ENCODE assay signal across 23 cellular contexts in genomic region chr6:76694779-76695178, GRCh38.
A peak's percentile ranks its signal among the peaks of the same experiment; 100 is the strongest.
DNase-seq lines count a peak whose midpoint lies in the region; ATAC-seq and TF ChIP-seq lines count a peak whose summit lies in the region.
"Had no signal": no experiment of that assay in that cellular context is flagged by ENCODE, and none has a peak within 500 bp of the region (broad histone marks: within the 10 kb centered on the region; RNA-seq: fewer than 3 reads in every experiment).

No MANE protein-coding gene starts in this region.

- H2BK5ac ChIP-seq in mesenchymal stem cell (ENCODE audit: low read depth, low read length, poor library complexity, severe bottlenecking), result no peak overlapping the region

- ATAC-seq in GM23338 (peak; percentile 35; the same call in 1 of the 3 replicates), T-helper 17 cell (no peak)
- no peak for ATAC-seq in natural killer cell treated with Interleukin-12 subunit alpha and Interleukin-12 subunit beta and Interleukin-15 and Interleukin-18, amount 100 ng/mL, for 72 hours

- H3K27ac ChIP-seq in GM23338 (ENCODE audit: low read depth) (no peak overlapping the region), mesenchymal stem cell (ENCODE audit: low read length, poor library complexity, severe bottlenecking) (no peak overlapping the region)
- H3K27ac ChIP-seq: Peyer's patch, SK-N-MC had no signal

- H3K79me1 ChIP-seq in mesenchymal stem cell (replicated peaks; ENCODE audit: low read length, poor library complexity, severe bottlenecking), result no peaks in the 10 kb centered on the region

- WGBS in mesenchymal stem cell, result 100% methylated on average over 1 of the region's 1 CpG

- no peak overlapping the region for H3K18ac ChIP-seq in mesenchymal stem cell (ENCODE audit: low read depth in 1 of 2, low read length in 2 of 2)

- no peak overlapping the region for H2BK120ac ChIP-seq in mesenchymal stem cell (ENCODE audit: low read depth, low read length)

- no peaks in the 10 kb centered on the region for H3K36me3 Mint-ChIP-seq in GM23338 (ENCODE audit: low read depth)
- no peaks in the 10 kb centered on the region for H3K36me3 Mint-ChIP-seq in T-helper 17 cell (ENCODE audit: low read depth)
- H3K36me3 Mint-ChIP-seq in natural killer cell treated with Interleukin-12 subunit alpha and Interleukin-12 subunit beta and Interleukin-15 and Interleukin-18, amount 100 ng/mL, for 72 hours, result no peaks in the 10 kb centered on the region
- H3K36me3 Mint-ChIP-seq: CD4-positive, alpha-beta memory T cell had no signal

- no peaks in the 10 kb centered on the region for H3K27me3 ChIP-seq in GM23338 (ENCODE audit: insufficient read depth)
- no peaks in the 10 kb centered on the region for H3K27me3 ChIP-seq in mesenchymal stem cell (ENCODE audit: control insufficient read depth in 1 of 2, insufficient read depth in 1 of 2, low read length in 2 of 2)
- H3K27me3 ChIP-seq: Peyer's patch had no signal

- no peak overlapping the region for H3K4me2 ChIP-seq in GM23338
- H3K4me2 ChIP-seq in mesenchymal stem cell (ENCODE audit: low read length, poor library complexity, severe bottlenecking), result no peak overlapping the region

- no peak overlapping the region for H2AFZ ChIP-seq in GM23338
- peak overlapping the region; percentile 53 for H2AFZ ChIP-seq in mesenchymal stem cell (ENCODE audit: low read depth, low read length)

- H3K4me3 Mint-ChIP-seq in GM23338 (no peak overlapping the region), T-helper 17 cell (no peak overlapping the region)
- no peak overlapping the region for H3K4me3 Mint-ChIP-seq in natural killer cell treated with Interleukin-12 subunit alpha and Interleukin-12 subunit beta and Interleukin-15 and Interleukin-18, amount 100 ng/mL, for 72 hours
- H3K4me3 Mint-ChIP-seq: CD4-positive, alpha-beta memory T cell had no signal

- no peak overlapping the region for H3K23ac ChIP-seq in mesenchymal stem cell (ENCODE audit: low read length in 2 of 2)

- H3K36me3 ChIP-seq in GM23338 (ENCODE audit: insufficient read depth) (no peaks in the 10 kb centered on the region), mesenchymal stem cell (ENCODE audit: control insufficient read depth in 1 of 2, insufficient read depth in 2 of 2, low read depth in 1 of 2, low read length in 2 of 2) (no peaks in the 10 kb centered on the region)
- H3K36me3 ChIP-seq: Peyer's patch had no signal

- no peak overlapping the region for H3K9ac ChIP-seq in mesenchymal stem cell (ENCODE audit: low read length)

- H3K4me1 ChIP-seq in GM23338 (ENCODE audit: insufficient read depth), result no peaks in the 10 kb centered on the region; the same call in 1 of the 2 replicates
- peaks cover 2% of the 10 kb centered on the region for H3K4me1 ChIP-seq in mesenchymal stem cell (ENCODE audit: control insufficient read depth, insufficient read depth, low read depth, low read length)
- H3K4me1 ChIP-seq: Peyer's patch had no signal

- H3K27ac Mint-ChIP-seq in GM23338, result no peak overlapping the region
- H3K27ac Mint-ChIP-seq in T-helper 17 cell, result no peak overlapping the region
- H3K27ac Mint-ChIP-seq in natural killer cell treated with Interleukin-12 subunit alpha and Interleukin-12 subunit beta and Interleukin-15 and Interleukin-18, amount 100 ng/mL, for 72 hours, result no peak overlapping the region
- H3K27ac Mint-ChIP-seq: CD4-positive, alpha-beta memory T cell had no signal

- H3K9me3 ChIP-seq in mesenchymal stem cell (ENCODE audit: control insufficient read depth, low read length), result no peaks in the 10 kb centered on the region
- no peaks in the 10 kb centered on the region for H3K9me3 ChIP-seq in T-helper 17 cell (ENCODE audit: control insufficient read depth, low read length, poor library complexity, severe bottlenecking)
- H3K9me3 ChIP-seq: Peyer's patch had no signal

- H3K4me3 ChIP-seq in GM23338 (no peak overlapping the region), mesenchymal stem cell (ENCODE audit: insufficient read depth in 1 of 2, low read depth in 1 of 2, low read length in 2 of 2) (no peak overlapping the region)
- H3K4me3 ChIP-seq: Peyer's patch, SK-N-MC had no signal

- DNase-seq in GM23338 (ENCODE audit: low spot score) (no peak), LHCN-M2 (ENCODE audit: low read depth) (peak; percentile 13), RPMI7951 (ENCODE audit: low read depth) (peak; percentile 9), mesenchymal stem cell (no peak), T-helper 17 cell (no peak)
- no peak for DNase-seq in natural killer cell treated with Interleukin-12 subunit alpha and Interleukin-12 subunit beta and Interleukin-15 and Interleukin-18, amount 100 ng/mL, for 72 hours (ENCODE audit: low spot score)
- DNase-seq in activated naive CD4-positive, alpha-beta T cell treated with anti-CD3 and anti-CD28 coated beads, Interleukin-2, amount 50 U/mL, for 16 hours, result no peak
- DNase-seq: C1 segment of cervical spinal cord; CD4-positive, alpha-beta memory T cell; COR-L47; DMS79; Karpas-422; MV-4-11; NCI-H1105; NCI-H187; NCI-H2081 treated with DMSO at 0.1 percent for 48 hours; NCI-H2171; NCI-H226; NCI-H510A; NCI-H774; Peyer's patch; SIG-M5 had no signal

- TF ChIP-seq CTCF in GM23338 (conservative IDR thresholded peaks at IDR 0.05; ENCODE audit: low read depth in 2 of 2), result no peak

- H3K4me1 Mint-ChIP-seq in GM23338 (peaks cover 5% of the 10 kb centered on the region; the same call in 2 of the 3 replicates), T-helper 17 cell (no peaks in the 10 kb centered on the region)
- H3K4me1 Mint-ChIP-seq in natural killer cell treated with Interleukin-12 subunit alpha and Interleukin-12 subunit beta and Interleukin-15 and Interleukin-18, amount 100 ng/mL, for 72 hours (ENCODE audit: low read depth in 2 of 2), result no peaks in the 10 kb centered on the region
- H3K4me1 Mint-ChIP-seq: CD4-positive, alpha-beta memory T cell had no signal

- H3K79me2 ChIP-seq in GM23338 (replicated peaks; ENCODE audit: insufficient read depth), result no peaks in the 10 kb centered on the region

- H2BK12ac ChIP-seq in mesenchymal stem cell (ENCODE audit: low read length in 2 of 2), result no peak overlapping the region

- H2AK5ac ChIP-seq in mesenchymal stem cell (ENCODE audit: low read length, severe bottlenecking), result no peak overlapping the region

- H3F3A ChIP-seq in GM23338 (replicated peaks; ENCODE audit: low read depth), result no peaks in the 10 kb centered on the region

- H4K8ac ChIP-seq in mesenchymal stem cell (ENCODE audit: low read length), result no peak overlapping the region

- no peak overlapping the region for H2BK15ac ChIP-seq in mesenchymal stem cell (ENCODE audit: low read depth, poor library complexity, severe bottlenecking)

- no peaks in the 10 kb centered on the region for H3K9me3 Mint-ChIP-seq in GM23338
- peaks cover 8% of the 10 kb centered on the region for H3K9me3 Mint-ChIP-seq in natural killer cell treated with Interleukin-12 subunit alpha and Interleukin-12 subunit beta and Interleukin-15 and Interleukin-18, amount 100 ng/mL, for 72 hours

- no peak overlapping the region for H4K91ac ChIP-seq in mesenchymal stem cell (ENCODE audit: low read length)

- H3K27me3 Mint-ChIP-seq in GM23338 (ENCODE audit: insufficient read depth, low read depth, poor library complexity) (no peaks in the 10 kb centered on the region), T-helper 17 cell (no peaks in the 10 kb centered on the region)
- H3K27me3 Mint-ChIP-seq in natural killer cell treated with Interleukin-12 subunit alpha and Interleukin-12 subunit beta and Interleukin-15 and Interleukin-18, amount 100 ng/mL, for 72 hours, result no peaks in the 10 kb centered on the region
- H3K27me3 Mint-ChIP-seq: CD4-positive, alpha-beta memory T cell had no signal

- H4K20me1 ChIP-seq in GM23338 (replicated peaks; ENCODE audit: insufficient read depth), result no peaks in the 10 kb centered on the region; the same call in 1 of the 2 replicates

- no peaks in the 10 kb centered on the region for H3K9me2 ChIP-seq in GM23338 (ENCODE audit: insufficient read depth)

- no peak overlapping the region for H3K4ac ChIP-seq in mesenchymal stem cell (ENCODE audit: low read depth in 1 of 2, low read length in 2 of 2)

- peak overlapping the region in 1 of 2 experiments; percentile 60 for H3K14ac ChIP-seq in mesenchymal stem cell (ENCODE audit: low read length in 2 of 2)

TF ChIP-seq in GM23338, 12 proteins besides CTCF, POLR2A, EP300 and RAD21 (continues in another document):
- TF ChIP-seq STAT1 (IDR thresholded peaks at IDR 0.05; ENCODE audit: unreplicated experiment) (no peak), EZH2phosphoT487 (IDR thresholded peaks at IDR 0.05; ENCODE audit: unreplicated experiment) (no peak), JUNB (IDR thresholded peaks at IDR 0.05; ENCODE audit: unreplicated experiment) (no peak), ETS1 (IDR thresholded peaks at IDR 0.05) (no peak)

Comparison
In these comparisons a context has a peak if more than half of its experiments do, and no peak if none do; other contexts are left out.
1. DNase-seq: peak in LHCN-M2 (single experiment) and RPMI7951 (single experiment); none in GM23338 (single experiment), mesenchymal stem cell (single experiment), T-helper 17 cell (0 of 3), natural killer cell treated with Interleukin-12 subunit alpha and Interleukin-12 subunit beta and Interleukin-15 and Interleukin-18, amount 100 ng/mL, for 72 hours (single experiment) and activated naive CD4-positive, alpha-beta T cell treated with anti-CD3 and anti-CD28 coated beads, Interleukin-2, amount 50 U/mL, for 16 hours (single experiment).